11 cellular contexts compared by ENCODE assay signal in genomic region chr19:55581828-55582223, GRCh38. TPM values are rescaled to one million over a fixed set of nuclear protein-coding genes. Genes with fewer than 3 reads are reported as not detected.
A peak's percentile ranks its signal among the peaks of the same experiment; 100 is the strongest.
DNase-seq lines count a peak whose midpoint lies in the region; ATAC-seq and TF ChIP-seq lines count a peak whose summit lies in the region.
"Had no signal": no experiment of that assay in that cellular context is flagged by ENCODE, and none has a peak within 500 bp of the region (broad histone marks: within the 10 kb centered on the region; RNA-seq: fewer than 3 reads in every experiment).

No MANE protein-coding gene starts in this region.

- no peak for DNase-seq in activated naive CD8-positive, alpha-beta T cell treated with anti-CD3 and anti-CD28 coated beads, Interleukin-2, amount 50 U/mL, for 24 hours
- DNase-seq in adipocyte (ENCODE audit: low read depth) (no peak), left kidney (ENCODE audit: low read depth, low spot score) (peak; percentile 82), upper lobe of left lung (no peak), heart left ventricle (no peak), NCI-H1930 (lab: John Stamatoyannopoulos, UW) (no peak), mucosa of descending colon (no peak)
- DNase-seq: MG63; stimulated activated CD4-positive, alpha-beta T cell treated with anti-CD3 and anti-CD28 coated beads, Interleukin-12 subunit alpha, Interleukin-12 subunit beta, amount 100 ng/mL, for 4 hours; stimulated activated naive CD8-positive, alpha-beta T cell treated with anti-CD3 and anti-CD28 coated beads, Interleukin-15, Interleukin-2, amounts not matched to agents 100 U/mL and 50 U/mL, for 24 hours had no signal

- ATAC-seq in activated naive CD8-positive, alpha-beta T cell treated with anti-CD3 and anti-CD28 coated beads, Interleukin-2, amount 50 U/mL, for 24 hours = no peak
- ATAC-seq in upper lobe of left lung (ENCODE audit: low FRiP score in 2 of 2) (peak in 1 of 2 donors; percentile 55), heart left ventricle (no peak), mucosa of descending colon (no peak)
- ATAC-seq: stimulated activated naive CD8-positive, alpha-beta T cell treated with anti-CD3 and anti-CD28 coated beads, Interleukin-15, Interleukin-2, amounts not matched to agents 100 U/mL and 50 U/mL, for 24 hours had no signal

- WGBS in upper lobe of left lung, 2 donors = 29 to 33% methylated on average over 6 of the region's 6 CpGs
- 17 to 29% (median 26%) methylated on average over 6 of the region's 6 CpGs for WGBS in heart left ventricle, 4 donors

- no peak for TF ChIP-seq POLR2A in upper lobe of left lung (IDR thresholded peaks at IDR 0.05)
- no peak for TF ChIP-seq POLR2A in heart left ventricle (IDR thresholded peaks at IDR 0.05)

- H3K9ac ChIP-seq in adipocyte (ENCODE audit: low read length) = no peak overlapping the region

- H3K9me3 Mint-ChIP-seq in activated naive CD8-positive, alpha-beta T cell (ENCODE audit: low read depth) = no peaks in the 10 kb centered on the region
- H3K9me3 Mint-ChIP-seq in activated naive CD8-positive, alpha-beta T cell treated with anti-CD3 and anti-CD28 coated beads, Interleukin-2, amount 50 U/mL, for 24 hours = no peaks in the 10 kb centered on the region

- peaks cover 6% of the 10 kb centered on the region for H3K36me3 Mint-ChIP-seq in activated naive CD8-positive, alpha-beta T cell
- H3K36me3 Mint-ChIP-seq in activated naive CD8-positive, alpha-beta T cell treated with anti-CD3 and anti-CD28 coated beads, Interleukin-2, amount 50 U/mL, for 24 hours (ENCODE audit: low read depth) = peaks cover 12% of the 10 kb centered on the region

- H3K27me3 ChIP-seq in adipocyte (replicated peaks; ENCODE audit: control insufficient read depth, insufficient read depth, low read length) (no peaks in the 10 kb centered on the region), upper lobe of left lung (peaks cover 0 to 6% (median 0%) of the 10 kb centered on the region in 4 donors), heart left ventricle (peaks cover 0 to 10% (median 0%) of the 10 kb centered on the region in 9 donors)
- H3K27me3 ChIP-seq: MG63 had no signal

- TF ChIP-seq CTCF in upper lobe of left lung (IDR thresholded peaks at IDR 0.05) (no peak), heart left ventricle (IDR thresholded peaks at IDR 0.05) (no peak), mucosa of descending colon (IDR thresholded peaks at IDR 0.05) (no peak)

- H3K36me3 ChIP-seq in adipocyte (ENCODE audit: control insufficient read depth, insufficient read depth, low read length, severe bottlenecking) (peaks cover 8% of the 10 kb centered on the region), upper lobe of left lung (peaks cover 3 to 26% (median 16%) of the 10 kb centered on the region in 4 donors), heart left ventricle (peaks cover 0 to 25% (median 13%) of the 10 kb centered on the region in 9 donors), mucosa of descending colon (ENCODE audit: low read depth) (no peaks in the 10 kb centered on the region)

- H3K4me1 ChIP-seq in adipocyte (ENCODE audit: control insufficient read depth, insufficient read depth, low read length) = peaks cover 38% of the 10 kb centered on the region
- peaks cover 29 to 48% (median 34%) of the 10 kb centered on the region in 4 donors for H3K4me1 ChIP-seq in upper lobe of left lung
- peaks cover 0 to 36% (median 22%) of the 10 kb centered on the region in 12 donors for H3K4me1 ChIP-seq in heart left ventricle
- peaks cover 12% of the 10 kb centered on the region for H3K4me1 ChIP-seq in mucosa of descending colon (ENCODE audit: low read depth)

- H3K27me3 Mint-ChIP-seq in activated naive CD8-positive, alpha-beta T cell = no peaks in the 10 kb centered on the region
- peaks cover 2% of the 10 kb centered on the region for H3K27me3 Mint-ChIP-seq in activated naive CD8-positive, alpha-beta T cell treated with anti-CD3 and anti-CD28 coated beads, Interleukin-2, amount 50 U/mL, for 24 hours

- peaks cover 31% of the 10 kb centered on the region for H3K4me1 Mint-ChIP-seq in activated naive CD8-positive, alpha-beta T cell (ENCODE audit: low read depth)
- H3K4me1 Mint-ChIP-seq in activated naive CD8-positive, alpha-beta T cell treated with anti-CD3 and anti-CD28 coated beads, Interleukin-2, amount 50 U/mL, for 24 hours = peaks cover 32% of the 10 kb centered on the region

- peak overlapping the region; percentile 7 for H3K4me3 ChIP-seq in adipocyte (ENCODE audit: low read length)
- no peak overlapping the region for H3K4me3 ChIP-seq in upper lobe of left lung
- H3K4me3 ChIP-seq in heart left ventricle = no peak overlapping the region
- H3K4me3 ChIP-seq in mucosa of descending colon = no peak overlapping the region

- H3K27ac ChIP-seq in upper lobe of left lung (peak overlapping the region; percentile 37 to 95 (median 86)), heart left ventricle (peak overlapping the region in 2 of 12 donors; percentile 13 to 94)

- H3K9me3 ChIP-seq in adipocyte (ENCODE audit: control insufficient read depth, low read length) = no peaks in the 10 kb centered on the region
- no peaks in the 10 kb centered on the region for H3K9me3 ChIP-seq in upper lobe of left lung
- H3K9me3 ChIP-seq in heart left ventricle = no peaks in the 10 kb centered on the region
- no peaks in the 10 kb centered on the region for H3K9me3 ChIP-seq in mucosa of descending colon
- H3K9me3 ChIP-seq: MG63 had no signal

- intact Hi-C loops in heart left ventricle (cut with DNase I) = loop anchor here in 3 of 10 donors (2.0 to 5.0 kb wide), 4 partner anchors 35 to 65 kb away; partner anchors contain the start of gene SBK3 (in 1 of the 3)
- intact Hi-C loops in mucosa of descending colon (cut with DNase I, micrococcal nuclease) = no loop called here

- no peak overlapping the region for H3K27ac Mint-ChIP-seq in activated naive CD8-positive, alpha-beta T cell
- H3K27ac Mint-ChIP-seq in activated naive CD8-positive, alpha-beta T cell treated with anti-CD3 and anti-CD28 coated beads, Interleukin-2, amount 50 U/mL, for 24 hours = no peak overlapping the region

- no peak for TF ChIP-seq EP300 in upper lobe of left lung (IDR thresholded peaks at IDR 0.05)

- peak overlapping the region; percentile 20 for H3K4me3 Mint-ChIP-seq in activated naive CD8-positive, alpha-beta T cell
- H3K4me3 Mint-ChIP-seq in activated naive CD8-positive, alpha-beta T cell treated with anti-CD3 and anti-CD28 coated beads, Interleukin-2, amount 50 U/mL, for 24 hours = no peak overlapping the region

RNA-seq across cellular contexts. Expression of gene ZNF579, which starts 1.2 kb away (rescaled TPM):
- total RNA-seq in upper lobe of left lung (10 to 100 TPM in 2 of 6 donors, 1 to 10 TPM in 4; 3.5 to 19.2 (median 8.4) TPM), heart left ventricle (10 to 100 TPM in 4 of 9 donors, 1 to 10 TPM in 5; 5.4 to 13.9 (median 9.8) TPM), mucosa of descending colon (10 to 100 TPM in 1 of 3 donors, 1 to 10 TPM in 2; 6.2 to 13.6 (median 7.2) TPM)
- 10 to 100 TPM in 1 of 2 donors, 1 to 10 TPM in 1; 7.9 to 10.9 TPM for polyA plus RNA-seq in heart left ventricle

RNA-seq across cellular contexts. Expression of gene FIZ1, which starts 17.5 kb away (rescaled TPM):
- total RNA-seq in upper lobe of left lung (10 to 100 TPM; 11.1 to 21.6 (median 16.3) TPM), heart left ventricle (10 to 100 TPM; 11.2 to 15.4 (median 12.9) TPM), mucosa of descending colon (10 to 100 TPM; 15.7 to 20.3 (median 20.0) TPM)
- polyA plus RNA-seq in heart left ventricle = 10 to 100 TPM in 1 of 2 donors, 1 to 10 TPM in 1; 10.0 to 16.7 TPM

RNA-seq across cellular contexts. Expression of gene ZNF524, which starts 18.3 kb away (rescaled TPM):
- total RNA-seq in upper lobe of left lung (10 to 100 TPM; 19.9 to 58.7 (median 34.9) TPM), heart left ventricle (10 to 100 TPM; 11.0 to 34.7 (median 16.5) TPM), mucosa of descending colon (10 to 100 TPM; 25.5 to 27.1 (median 26.5) TPM)
- polyA plus RNA-seq in heart left ventricle = 10 to 100 TPM; 30.6 to 33.9 TPM

RNA-seq across cellular contexts. Expression of gene ZNF865, which starts 23.6 kb away (rescaled TPM):
- 10 to 100 TPM in 4 of 6 donors, 1 to 10 TPM in 2; 7.7 to 39.8 (median 20.6) TPM for total RNA-seq in upper lobe of left lung
- 10 to 100 TPM; 11.4 to 19.1 (median 14.2) TPM for total RNA-seq in heart left ventricle
- polyA plus RNA-seq in heart left ventricle = 10 to 100 TPM; 12.0 to 24.3 TPM
- 10 to 100 TPM; 12.7 to 18.5 (median 13.2) TPM for total RNA-seq in mucosa of descending colon

RNA-seq across cellular contexts. Expression of gene SBK3, which starts 36.5 kb away (rescaled TPM):
- total RNA-seq in upper lobe of left lung (1 to 10 TPM in 1 of 6 donors, under 1 TPM in 2, not detected in 3; 0.30 to 1.6 (median 0.94) TPM), heart left ventricle (10 to 100 TPM in 3 of 9 donors, 1 to 10 TPM in 6; 2.4 to 14.3 (median 7.5) TPM), mucosa of descending colon (under 1 TPM in 2 of 3 donors, not detected in 1; 0.34 to 0.54 TPM)
- 10 to 100 TPM in 1 of 2 donors, 1 to 10 TPM in 1; 5.9 to 12.4 TPM for polyA plus RNA-seq in heart left ventricle
